8 cellular contexts compared by ENCODE assay signal in the genomic region with DNA sequence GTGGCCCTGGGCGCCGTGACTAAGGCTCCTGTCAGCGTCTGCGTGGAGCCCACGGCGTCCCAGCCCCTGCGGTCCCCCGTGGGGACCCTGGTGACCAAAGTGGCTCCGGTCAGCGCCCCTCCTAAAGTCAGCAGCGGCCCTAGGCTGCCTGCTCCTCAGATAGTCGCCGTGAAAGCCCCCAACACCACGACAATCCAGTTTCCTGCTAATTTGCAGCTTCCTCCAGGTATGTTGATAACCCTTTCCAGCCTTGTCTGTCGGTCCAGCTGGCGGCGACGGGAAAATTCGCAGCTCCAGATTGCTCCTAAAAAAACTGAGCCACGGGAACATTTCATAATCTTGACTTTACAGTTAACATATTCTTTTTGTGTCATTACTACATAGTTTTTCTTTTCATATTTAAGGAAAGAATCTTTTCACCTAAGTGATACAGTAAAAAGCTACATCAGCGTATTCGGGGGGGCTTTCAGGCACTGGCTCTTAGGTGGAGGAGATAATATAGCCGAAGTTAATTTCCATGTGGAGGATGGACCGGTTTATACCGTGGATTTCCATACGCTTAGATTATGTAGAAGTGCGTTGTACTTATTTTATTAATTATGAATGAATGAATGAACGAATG. TPM values are rescaled to one million over a fixed set of nuclear protein-coding genes. Genes with fewer than 3 reads are reported as not detected.
DNase-seq lines count a peak whose midpoint lies in the region; ATAC-seq, FAIRE-seq and TF ChIP-seq lines count a peak whose summit lies in the region.

No MANE protein-coding gene starts in this region.

- peak overlapping the region; percentile 64 for H3K4me3 ChIP-seq in Jurkat, Clone E6-1 (ENCODE audit: low read length)
- H3K4me3 ChIP-seq in K562 (peak overlapping the region; percentile 92), lung (peak overlapping the region; percentile 57), aorta (ENCODE audit: low read length in 2 of 2) (peak overlapping the region; percentile 46 to 73)

- DNase-seq in DMS 273 (lab: John Stamatoyannopoulos, UW; ENCODE audit: unreplicated experiment): peak; percentile 56
- DNase-seq in DMS 273 treated with DMSO at 0.1 percent for 48 hours (lab: John Stamatoyannopoulos, UW): no peak
- no peak for DNase-seq in Jurkat, Clone E6-1 (ENCODE audit: low read depth, low spot score)
- peak in 1 of 4 experiments; percentile 53 for DNase-seq in K562 (ENCODE audit: extremely low read depth in 1 of 4, low spot score in 3 of 4)
- DNase-seq in lung (ENCODE audit: low spot score): no peak
- DNase-seq in aorta: no peak

- in situ Hi-C loops in K562 (cut with MboI): no loop called here

- WGBS in K562 (ENCODE audit: insufficient coverage, low coverage, missing lambda C conversion rate): under 1% methylated on average over 28 of the region's 28 CpGs
- 12 to 17% methylated on average over 28 of the region's 28 CpGs for WGBS in lung, 2 donors
- WGBS in aorta, 2 donors: 17 to 19% methylated on average over 28 of the region's 28 CpGs

- H3K9me3 ChIP-seq in K562 (replicated peaks; ENCODE audit: control insufficient read depth, insufficient read depth, low read depth, low read length) (no peaks in the 10 kb centered on the region), lung (ENCODE audit: control insufficient read depth in 2 of 2, insufficient read depth in 1 of 2, low read length in 1 of 2) (peaks cover 0 to 3% of the 10 kb centered on the region in 2 donors), aorta (ENCODE audit: control insufficient read depth, low read length) (no peaks in the 10 kb centered on the region)

- POLR2A ChIA-PET in K562 (lab: Yijun Ruan, JAX): interaction anchor here (0.6 to 2.2 kb wide), 12 partner anchors 8 to 167 kb away, joined by 3 to 10 read pairs (median 3); no protein-coding TSS in a partner anchor

- H3K9ac ChIP-seq in K562 (ENCODE audit: insufficient read depth in 1 of 2, low read depth in 2 of 2, low read length in 2 of 2): peak overlapping the region; percentile 88 to 97

- intact Hi-C loops in K562 (cut with micrococcal nuclease): loop anchor here (5.0 kb wide), 2 partner anchors 45 to 70 kb away; no protein-coding TSS in a partner anchor
- intact Hi-C loops in aorta (cut with DNase I): loop anchor here (5.0 to 10.0 kb wide), 3 partner anchors 135 to 428 kb away; a partner anchor contains a TSS

- CTCF ChIA-PET in K562 (lab: Yijun Ruan, JAX; ENCODE audit: low intra/inter-chr PET ratio): no interaction called here

- H3K4me2 ChIP-seq in K562 (ENCODE audit: insufficient read depth, low read length): peak overlapping the region; percentile 93

- H3K4me1 ChIP-seq in K562 (replicated peaks in 1 of 2; ENCODE audit: control insufficient read depth in 2 of 2, insufficient read depth in 2 of 2, low read length in 2 of 2) (peaks cover 10 to 32% of the 10 kb centered on the region in 2 experiments; a peak in 4 of 5 replicates), lung (ENCODE audit: control insufficient read depth in 2 of 2, insufficient read depth in 2 of 2, low read length in 2 of 2) (peaks cover 1 to 2% of the 10 kb centered on the region in 2 donors), aorta (ENCODE audit: control insufficient read depth in 1 of 2, insufficient read depth in 2 of 2, low read length in 2 of 2) (no peaks in the 10 kb centered on the region)

- ATAC-seq in K562: no peak
- no peak for ATAC-seq in lung (ENCODE audit: insufficient read depth, low FRiP score)
- ATAC-seq in aorta (ENCODE audit: low FRiP score): no peak
- ATAC-seq in GM18517 (IDR thresholded peaks at IDR 0.05; ENCODE audit: unreplicated experiment): no peak
- no peak for ATAC-seq in GM19328 (IDR thresholded peaks at IDR 0.05; ENCODE audit: unreplicated experiment)

- H3K27ac ChIP-seq in K562 (ENCODE audit: extremely low read depth, low read depth, low read length) (peak overlapping the region; percentile 86), lung (ENCODE audit: low read depth in 1 of 2, low read length in 1 of 2) (peak overlapping the region in 1 of 2 donors; percentile 44), aorta (ENCODE audit: low read depth in 1 of 2, low read length in 2 of 2) (no peak overlapping the region)

- H3K79me2 ChIP-seq in K562 (ENCODE audit: control insufficient read depth, insufficient read depth, low read length): peaks cover 53% of the 10 kb centered on the region

- H2AFZ ChIP-seq in K562 (ENCODE audit: low read depth, low read length): peak overlapping the region; percentile 88

- H3K36me3 ChIP-seq in K562 (ENCODE audit: control insufficient read depth, insufficient read depth, low read length) (peaks cover 6% of the 10 kb centered on the region; the same call in 2 of the 3 replicates), lung (ENCODE audit: control insufficient read depth in 2 of 2, insufficient read depth in 2 of 2, low read length in 2 of 2) (no peaks in the 10 kb centered on the region), aorta (ENCODE audit: control insufficient read depth in 1 of 2, insufficient read depth in 2 of 2, low read length in 1 of 2) (no peaks in the 10 kb centered on the region)

- peaks cover 0 to 2% of the 10 kb centered on the region in 2 experiments; a peak in 1 of 5 replicates for H3K27me3 ChIP-seq in K562 (ENCODE audit: control insufficient read depth in 2 of 2, insufficient read depth in 2 of 2, low read length in 2 of 2)
- H3K27me3 ChIP-seq in lung (ENCODE audit: control insufficient read depth, insufficient read depth): no peaks in the 10 kb centered on the region
- no peaks in the 10 kb centered on the region for H3K27me3 ChIP-seq in aorta (ENCODE audit: control insufficient read depth in 1 of 2, insufficient read depth in 2 of 2, low read length in 1 of 2)

- TF ChIP-seq EP300 in K562 (IDR thresholded peaks at IDR 0.05; ENCODE audit: low read length): no peak

- TF ChIP-seq RAD21 in K562 (CRISPR knock-in tag; conservative IDR thresholded peaks at IDR 0.05 in 1 of 2, IDR thresholded peaks at IDR 0.05 in 1 of 2): no peak

- no peak for FAIRE-seq in K562 (lab: Jason Lieb, UNC)

- H4K20me1 ChIP-seq in K562 (replicated peaks; ENCODE audit: control insufficient read depth, insufficient read depth, low read length): no peaks in the 10 kb centered on the region

- no TSS peak for BruUV-seq in K562 (replicated peaks; lab: Mats Ljungman, UMichigan)

- H3K9me1 ChIP-seq in K562 (ENCODE audit: control insufficient read depth, insufficient read depth, low read length): no peaks in the 10 kb centered on the region

- TF ChIP-seq CTCF in K562 (IDR thresholded peaks at IDR 0.05 in 2 of 3, conservative IDR thresholded peaks at IDR 0.05 in 1 of 3; ENCODE audit: insufficient read depth in 2 of 3, low read depth in 1 of 3, low read length in 3 of 3): no peak
- no peak for TF ChIP-seq CTCF in lung (IDR thresholded peaks at IDR 0.05; ENCODE audit: control extremely low read depth, extremely low read depth)

- TF ChIP-seq POLR2A in K562 (conservative IDR thresholded peaks at IDR 0.05): no peak

TF ChIP-seq in K562, 482 proteins besides CTCF, POLR2A, EP300 and RAD21 (continues in another document):
- TF ChIP-seq MAFF (IDR thresholded peaks at IDR 0.05; ENCODE audit: low read length): peak; percentile 81
- TF ChIP-seq ZNF764 (CRISPR knock-in tag; IDR thresholded peaks at IDR 0.05; ENCODE audit: low read depth): no peak
- no peak for TF ChIP-seq NFIX (CRISPR knock-in tag; IDR thresholded peaks at IDR 0.05; ENCODE audit: low read depth)
- TF ChIP-seq STAT5B (CRISPR knock-in tag; IDR thresholded peaks at IDR 0.05): no peak
- no peak for TF ChIP-seq ZNF146 (CRISPR knock-in tag; IDR thresholded peaks at IDR 0.05; ENCODE audit: unreplicated experiment)
- TF ChIP-seq TEAD1 (CRISPR knock-in tag; IDR thresholded peaks at IDR 0.05): no peak
- TF ChIP-seq KHSRP (IDR thresholded peaks at IDR 0.05): no peak
- peak; percentile 9; the same call in 1 of the 2 replicates for TF ChIP-seq ZNF282 (CRISPR knock-in tag; IDR thresholded peaks at IDR 0.05)
- TF ChIP-seq, protein P1, sequence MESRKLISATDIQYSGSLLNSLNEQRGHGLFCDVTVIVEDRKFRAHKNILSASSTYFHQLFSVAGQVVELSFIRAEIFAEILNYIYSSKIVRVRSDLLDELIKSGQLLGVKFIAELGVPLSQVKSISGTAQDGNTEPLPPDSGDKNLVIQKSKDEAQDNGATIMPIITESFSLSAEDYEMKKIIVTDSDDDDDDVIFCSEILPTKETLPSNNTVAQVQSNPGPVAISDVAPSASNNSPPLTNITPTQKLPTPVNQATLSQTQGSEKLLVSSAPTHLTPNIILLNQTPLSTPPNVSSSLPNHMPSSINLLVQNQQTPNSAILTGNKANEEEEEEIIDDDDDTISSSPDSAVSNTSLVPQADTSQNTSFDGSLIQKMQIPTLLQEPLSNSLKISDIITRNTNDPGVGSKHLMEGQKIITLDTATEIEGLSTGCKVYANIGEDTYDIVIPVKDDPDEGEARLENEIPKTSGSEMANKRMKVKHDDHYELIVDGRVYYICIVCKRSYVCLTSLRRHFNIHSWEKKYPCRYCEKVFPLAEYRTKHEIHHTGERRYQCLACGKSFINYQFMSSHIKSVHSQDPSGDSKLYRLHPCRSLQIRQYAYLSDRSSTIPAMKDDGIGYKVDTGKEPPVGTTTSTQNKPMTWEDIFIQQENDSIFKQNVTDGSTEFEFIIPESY (CRISPR knock-in tag; IDR thresholded peaks at IDR 0.05): no peak
- TF ChIP-seq ZNF778 (CRISPR knock-in tag; IDR thresholded peaks at IDR 0.05): no peak
- TF ChIP-seq MCM3 (IDR thresholded peaks at IDR 0.05): no peak

RNA-seq across cellular contexts. Expression of a gene that starts 0.9 kb away (rescaled TPM):
- polyA plus RNA-seq in Jurkat, Clone E6-1 (2012; ENCODE audit: insufficient read depth, insufficient read length): 10.7 TPM
- 31.1 and 42.4 TPM in 2 replicates for total RNA-seq in K562 (2011; cell fraction: chromatin; rRNA removed; ENCODE audit: low replicate concordance)
- total RNA-seq in K562 (2011; cell fraction: nucleolus; rRNA removed): 35.7 and 38.6 TPM in 2 replicates
- 24.4 and 28.5 TPM in 2 replicates for total RNA-seq in K562 (2011; cell fraction: nucleoplasm; rRNA removed)
- total RNA-seq in K562 (2014; rRNA removed) (19.9 and 21.4 TPM in 2 replicates), K562 (2014; rRNA removed; fragmentation: Illumina TruSeq; extraction: Trizol) (25.3 and 30.4 TPM in 2 replicates), K562 (2015; rRNA removed; fragmentation: Illumina TruSeq; extraction: Trizol) (17.2 and 18.0 TPM in 2 replicates), K562 (2021) (19.2 and 22.1 TPM in 2 replicates), lung (1 to 10 TPM; 2.3 to 5.9 TPM), aorta (1 to 10 TPM; 3.9 to 4.2 TPM)
- polyA plus RNA-seq in K562 (2011; rRNA removed) (15.8 and 21.0 TPM in 2 replicates), K562 (2014; fragmentation: Illumina TruSeq; extraction: Trizol) (18.8 and 20.5 TPM in 2 replicates), K562 (2014; fragmentation: Nextera tagmentation; extraction: Ambion mirVana) (1 to 10 TPM; 4.5 to 5.8 TPM), K562 (2014; rRNA removed) (12.8 and 15.6 TPM in 2 replicates), lung (1 to 10 TPM; 1.6 to 2.5 TPM), aorta (under 1 TPM; 0.63 to 0.74 TPM)
- 8.8 and 10.3 TPM in 2 replicates for polyA plus RNA-seq in K562 (2011; cell fraction: cytosol; rRNA removed)
- 15.6 and 16.8 TPM in 2 replicates for polyA plus RNA-seq in K562 (2011; cell fraction: nucleus; rRNA removed)
- 7.6 and 8.9 TPM in 2 replicates for polyA plus RNA-seq in K562 (2012)
- 36.5 and 37.0 TPM in 2 replicates for polyA minus RNA-seq in K562 (2011; rRNA and poly(A)+ RNA removed)
- polyA minus RNA-seq in K562 (2011; cell fraction: cytosol; rRNA and poly(A)+ RNA removed): 15.6 and 17.4 TPM in 2 replicates
- 34.3 and 49.5 TPM in 2 replicates for polyA minus RNA-seq in K562 (2011; cell fraction: nucleus; rRNA and poly(A)+ RNA removed)
